21 cellular contexts compared by ENCODE assay signal in genomic region chr17:73528679-73529078, GRCh38.
"Had no signal": no experiment of that assay in that cellular context is flagged by ENCODE, and none has a peak within 500 bp of the region (broad histone marks: within the 10 kb centered on the region; RNA-seq: fewer than 3 reads in every experiment).

No MANE protein-coding gene starts in this region.

- H3K9me3 ChIP-seq: esophagus muscularis mucosa, gastroesophageal sphincter, heart left ventricle, left lung, lower lobe of right lung, mucosa of descending colon had no signal

- H3K4me3 ChIP-seq: coronary artery, dorsolateral prefrontal cortex, esophagus muscularis mucosa, gastroesophageal sphincter, heart left ventricle, hepatocyte, left lung, lower lobe of right lung, mucosa of descending colon had no signal

- H3K4me2 ChIP-seq: hepatocyte had no signal

- H3K79me2 ChIP-seq: hepatocyte had no signal

- ATAC-seq: foreskin keratinocyte, gastroesophageal sphincter, heart left ventricle, left colon, left lung, left ventricle myocardium superior, lower lobe of right lung, mucosa of descending colon had no signal

- H3K27ac ChIP-seq: coronary artery, dorsolateral prefrontal cortex, esophagus muscularis mucosa, foreskin keratinocyte, gastroesophageal sphincter, heart left ventricle, hepatocyte, left lung, lower lobe of right lung had no signal

- H2AFZ ChIP-seq: hepatocyte had no signal

- H3K27me3 ChIP-seq: esophagus muscularis mucosa, foreskin keratinocyte, gastroesophageal sphincter, heart left ventricle, hepatocyte, left lung had no signal

- H3K4me1 ChIP-seq: foreskin keratinocyte, left lung, lower lobe of right lung had no signal

- H3K36me3 ChIP-seq: esophagus muscularis mucosa, gastroesophageal sphincter, heart left ventricle, left lung, lower lobe of right lung had no signal

- DNase-seq: dermis blood vessel endothelial cell; dorsolateral prefrontal cortex; effector CD4-positive, alpha-beta T cell; effector memory CD4-positive, alpha-beta T cell; foreskin keratinocyte; hypothalamus; immature natural killer cell; islet precursor cell; kidney; kidney glomerular epithelial cell; left colon; left lung; left ventricle myocardium superior; lower lobe of right lung; mesenchymal stem cell; mucosa of descending colon had no signal
